In the genomic region with DNA sequence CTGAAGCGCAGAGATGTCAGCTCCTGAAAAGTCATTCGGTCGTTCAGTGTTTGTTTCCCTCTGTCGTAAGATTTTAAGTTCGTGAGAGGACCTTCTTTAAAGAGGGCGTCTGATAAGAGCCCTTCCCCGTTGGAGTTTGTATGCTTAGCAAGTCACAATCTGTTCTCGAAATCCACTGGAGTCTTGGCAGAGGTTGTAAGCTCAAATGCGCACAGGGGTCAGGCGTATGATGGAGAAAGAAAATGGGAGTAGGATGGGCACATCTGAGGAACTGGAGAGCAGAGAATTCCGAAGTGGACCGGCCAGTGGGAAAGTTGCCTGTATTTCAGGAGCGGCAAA, we compare ENCODE assay signal across 8 cellular contexts. TPM values are rescaled to one million over a fixed set of nuclear protein-coding genes. Genes with fewer than 3 reads are reported as not detected.
DNase-seq lines count a peak whose midpoint lies in the region; ATAC-seq and TF ChIP-seq lines count a peak whose summit lies in the region.

No MANE protein-coding gene starts in this region.

- H3K4me3 Mint-ChIP-seq in memory B cell, result peak overlapping the region; percentile 92

- H3K36me3 ChIP-seq in OCI-LY7 (ENCODE audit: insufficient read depth, low read length) (no peaks in the 10 kb centered on the region), transverse colon (no peaks in the 10 kb centered on the region)

- H3K4me1 ChIP-seq in OCI-LY7 (ENCODE audit: insufficient read depth, low read length, poor library complexity, severe bottlenecking) (peaks cover 20% of the 10 kb centered on the region), transverse colon (peaks cover 0 to 17% (median 13%) of the 10 kb centered on the region in 4 donors)

- peaks cover 20% of the 10 kb centered on the region for H3K9me3 ChIP-seq in OCI-LY7 (ENCODE audit: low read length)
- no peaks in the 10 kb centered on the region for H3K9me3 ChIP-seq in transverse colon

- no peaks in the 10 kb centered on the region for H3K9me2 ChIP-seq in OCI-LY7 (ENCODE audit: insufficient read depth, low read length)

- peak overlapping the region; percentile 87 for H2AFZ ChIP-seq in OCI-LY7 (ENCODE audit: low read length)

- H3K4me3 ChIP-seq in OCI-LY7 (ENCODE audit: low read depth, low read length, poor library complexity, severe bottlenecking), result peak overlapping the region; percentile 74
- peak overlapping the region; percentile 59 to 99 (median 88) for H3K4me3 ChIP-seq in dorsolateral prefrontal cortex
- peak overlapping the region; percentile 55 to 65 (median 59) for H3K4me3 ChIP-seq in transverse colon

- peak overlapping the region; percentile 79 for H3K27ac Mint-ChIP-seq in memory B cell

- TF ChIP-seq CTCF in OCI-LY7 (conservative IDR thresholded peaks at IDR 0.05; ENCODE audit: low read length), result no peak
- TF ChIP-seq CTCF in dorsolateral prefrontal cortex (IDR thresholded peaks at IDR 0.05 in 54 of 56, conservative IDR thresholded peaks at IDR 0.05 in 2 of 56; ENCODE audit: low read depth in 1 of 56, partially characterized antibody in 56 of 56), result no peak
- TF ChIP-seq CTCF in transverse colon (IDR thresholded peaks at IDR 0.05), result no peak

- H3K4me1 Mint-ChIP-seq in memory B cell, result peaks cover 12% of the 10 kb centered on the region

- in situ Hi-C loops in transverse colon (cut with MboI; ENCODE audit: low pct_ligation_motif_present in 1 of 4, low pct_unique_long_range_greater_than_20kb in 1 of 4, low sequenced_read_pairs in 3 of 4), result no loop called here

- H3K36me3 Mint-ChIP-seq in memory B cell, result peaks cover 6% of the 10 kb centered on the region

- H3K27ac ChIP-seq in OCI-LY7 (ENCODE audit: low read depth, low read length, poor library complexity, severe bottlenecking) (peak overlapping the region; percentile 33), dorsolateral prefrontal cortex (peak overlapping the region in 57 of 59 donors; percentile 66 to 96 (median 87)), transverse colon (peak overlapping the region; percentile 85 to 89 (median 88))

- TF ChIP-seq EP300 in transverse colon (IDR thresholded peaks at IDR 0.05; ENCODE audit: low read depth), result peak; percentile 44

- no peaks in the 10 kb centered on the region for H3K27me3 Mint-ChIP-seq in memory B cell

- 9 to 16% methylated on average over 12 to 13 of the region's 13 CpGs for WGBS in transverse colon (ENCODE audit: low coverage in 1 of 2), 2 donors

- H3K27me3 ChIP-seq in dorsolateral prefrontal cortex (no peaks in the 10 kb centered on the region), transverse colon (no peaks in the 10 kb centered on the region)

- peaks cover 7% of the 10 kb centered on the region; the same call in 1 of the 2 replicates for H3K79me2 ChIP-seq in OCI-LY7 (ENCODE audit: insufficient read depth, low read depth, low read length)

- TSS peak; percentile 62 for BruUV-seq in OCI-LY7 (replicated peaks; lab: Mats Ljungman, UMichigan)

- intact Hi-C loops in OCI-LY7 (cut with micrococcal nuclease; ENCODE audit: unreplicated experiment) (no loop called here), dorsolateral prefrontal cortex (cut with DNase I) (loop anchor here in 1 of 2 donors (2.0 to 5.0 kb wide), 2 partner anchors 186 to 462 kb away; no protein-coding TSS in a partner anchor), transverse colon (cut with DNase I; ENCODE audit: low total_unique reads) (no loop called here), posterior cingulate gyrus (cut with DNase I) (no loop called here)

- no peaks in the 10 kb centered on the region for H3K9me3 Mint-ChIP-seq in memory B cell

- POLR2A ChIA-PET in OCI-LY7 (lab: Charles Lee), result interaction anchor here (0.6 to 1.3 kb wide), 2 partner anchors 70 to 74 kb away, joined by 4 to 6 read pairs; no protein-coding TSS in a partner anchor

- peak overlapping the region; percentile 85 for H3K4me2 ChIP-seq in OCI-LY7 (ENCODE audit: low read length)

- ATAC-seq in HG02759 (IDR thresholded peaks at IDR 0.05; ENCODE audit: unreplicated experiment) (peak; percentile 9), memory B cell (ENCODE audit: low read depth) (no peak)

- no peak for TF ChIP-seq POLR2A in transverse colon (IDR thresholded peaks at IDR 0.05)

- CTCF ChIA-PET in OCI-LY7 (lab: Charles Lee; ENCODE audit: unreplicated experiment), result interaction anchor here (0.5 to 1.0 kb wide), 3 partner anchors 183 to 465 kb away, joined by 3 to 4 read pairs (median 3); no protein-coding TSS in a partner anchor

- H4K20me1 ChIP-seq in OCI-LY7 (ENCODE audit: insufficient read depth, low read length), result no peaks in the 10 kb centered on the region

- peak; percentile 18 for DNase-seq in NCI-H82 (lab: John Stamatoyannopoulos, UW)
- DNase-seq in NCI-H82 treated with DMSO at 0.1 percent for 48 hours (lab: John Stamatoyannopoulos, UW; ENCODE audit: unreplicated experiment), result no peak
- DNase-seq in OCI-LY7 (ENCODE audit: low spot score), result peak; percentile 25
- peak in 3 of 10 donors; percentile 6 to 19 (median 7) for DNase-seq in dorsolateral prefrontal cortex
- no peak for DNase-seq in memory B cell (ENCODE audit: low spot score in 2 of 2)
- DNase-seq in transverse colon, result peak; percentile 36
- DNase-seq in posterior cingulate gyrus, result no peak

RNA-seq across cellular contexts. Expression of a gene that starts 0.7 kb away (rescaled TPM):
- total RNA-seq in OCI-LY7 (2014; rRNA removed; shearing (Covaris generic)), result 55.4 and 81.4 TPM in 2 replicates
- total RNA-seq in OCI-LY7 (2022) (99.9 and 145 TPM in 2 replicates), dorsolateral prefrontal cortex (100 to 1,000 TPM; 152 to 375 (median 249) TPM), transverse colon (100 to 1,000 TPM; 105 to 224 (median 166) TPM)

Comparison
In these comparisons a context has a peak if more than half of its experiments do, and no peak if none do; other contexts are left out.
1. DNase-seq: peak in NCI-H82 (single experiment), OCI-LY7 (single experiment) and transverse colon (single experiment); none in NCI-H82 treated with DMSO at 0.1 percent for 48 hours (single experiment), memory B cell (0 of 2) and posterior cingulate gyrus (0 of 10).
2. H3K27ac ChIP-seq: peak in every context shown above with its lines; median percentile 88 in transverse colon; 87 in dorsolateral prefrontal cortex; 33 in OCI-LY7.
3. Peak in every context shown above with its lines, with median percentiles within 50 percentile points of each other: H3K4me3 ChIP-seq.